26 cellular contexts compared by ENCODE assay signal in the genomic region with DNA sequence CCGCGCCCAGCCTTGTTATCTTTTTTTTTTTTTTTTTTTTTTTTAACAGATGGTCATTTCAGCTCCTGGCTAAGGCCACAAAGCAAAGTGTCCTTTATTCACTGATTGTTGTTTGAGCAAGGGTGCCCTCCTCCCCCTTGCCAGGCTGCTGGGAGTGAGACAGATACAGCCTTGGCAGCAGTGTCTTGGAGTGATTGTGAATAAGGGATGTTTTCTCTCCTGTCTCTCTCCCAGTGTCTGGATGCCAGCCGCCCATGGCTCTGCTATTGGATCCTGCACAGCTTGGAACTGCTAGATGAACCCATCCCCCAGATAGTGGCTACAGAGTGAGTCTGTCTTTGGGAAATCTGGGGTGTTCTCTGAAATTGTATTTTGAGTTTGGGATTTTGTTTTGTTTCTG.
DNase-seq lines count a peak whose midpoint lies in the region; ATAC-seq and TF ChIP-seq lines count a peak whose summit lies in the region.
"Had no signal": no experiment of that assay in that cellular context is flagged by ENCODE, and none has a peak within 500 bp of the region (broad histone marks: within the 10 kb centered on the region; RNA-seq: fewer than 3 reads in every experiment).

No MANE protein-coding gene starts in this region.

- intact Hi-C loops in posterior cingulate gyrus (cut with DNase I): no loop called here
- intact Hi-C loops in tibial artery (cut with DNase I; ENCODE audit: low total_unique reads): no loop called here

- H3K36me3 ChIP-seq in tibial artery: peaks cover 17 to 59% (median 18%) of the 10 kb centered on the region in 3 donors
- H3K36me3 ChIP-seq: breast epithelium had no signal

- no peaks in the 10 kb centered on the region for H3K9me3 ChIP-seq in tibial artery
- H3K9me3 ChIP-seq: BLaER1 treated with 17β-estradiol and CSF1 and Interleukin-3, amounts not matched to agents 10 nM and 100 nM; breast epithelium; sigmoid colon had no signal

- no peaks in the 10 kb centered on the region for H3K27me3 ChIP-seq in tibial artery
- H3K27me3 ChIP-seq: BLaER1 treated with 17β-estradiol and CSF1 and Interleukin-3, amounts not matched to agents 10 nM and 100 nM; breast epithelium; sigmoid colon had no signal

- no peak overlapping the region for H3K4me3 ChIP-seq in tibial artery
- H3K4me3 ChIP-seq: BLaER1 treated with 17β-estradiol and CSF1 and Interleukin-3, amounts not matched to agents 10 nM and 100 nM; breast epithelium; coronary artery; sigmoid colon had no signal

- peaks cover 0 to 11% (median 0%) of the 10 kb centered on the region in 4 donors for H3K4me1 ChIP-seq in tibial artery
- H3K4me1 ChIP-seq: breast epithelium had no signal

- no peak for ATAC-seq in HG02870 (IDR thresholded peaks at IDR 0.05; ENCODE audit: unreplicated experiment)
- ATAC-seq: effector memory CD8-positive, alpha-beta T cell; Panc1 had no signal

- peak; percentile 12 for DNase-seq in NCI-H69 (lab: John Stamatoyannopoulos, UW)
- peak; percentile 97 for DNase-seq in cerebellar cortex (ENCODE audit: low spot score)
- peak; percentile 67 for DNase-seq in inferior parietal cortex (ENCODE audit: extremely low spot score)
- DNase-seq in posterior cingulate gyrus: peak; percentile 23 to 94 (median 56)
- DNase-seq in tibial artery: no peak
- DNase-seq in DMS153 treated with DMSO at 0.1 percent for 48 hours (lab: John Stamatoyannopoulos, UW; ENCODE audit: unreplicated experiment): no peak
- no peak for DNase-seq in D341Med (ENCODE audit: low spot score)
- DNase-seq: activated CD4-positive, alpha-beta memory T cell treated with anti-CD3 and anti-CD28 coated beads, Interleukin-2, amount 10 ng/mL, durations not matched to agents 7 days and 5 days; activated CD4-positive, alpha-beta T cell treated with anti-CD3 and anti-CD28 coated beads for 1 hour; activated CD8-positive, alpha-beta memory T cell treated with anti-CD3 and anti-CD28 coated beads, Interleukin-2, amount 50 U/mL, for 4 hours; activated naive CD4-positive, alpha-beta T cell treated with anti-CD3 and anti-CD28 coated beads for 36 hours; amniotic stem cell; COR-L47; effector memory CD8-positive, alpha-beta T cell; H9; NCI-H1417; NCI-H2029 treated with DMSO at 0.1 percent for 48 hours; NCI-H524 treated with DMSO at 0.1 percent for 48 hours; Right ventricle myocardium superior; sigmoid colon; stimulated activated CD4-positive, alpha-beta T cell treated with anti-CD3 and anti-CD28 coated beads, Interleukin-4, amount 100 ng/mL, for 1 hour had no signal

- TF ChIP-seq CTCF in tibial artery (IDR thresholded peaks at IDR 0.05): no peak

- H3K27ac ChIP-seq in tibial artery: no peak overlapping the region
- H3K27ac ChIP-seq: breast epithelium, coronary artery, sigmoid colon had no signal

Comparison
In these comparisons a context has a peak if more than half of its experiments do, and no peak if none do; other contexts are left out.
1. DNase-seq: peak in NCI-H69 (single experiment), cerebellar cortex (single experiment), inferior parietal cortex (single experiment) and posterior cingulate gyrus (10 of 10); none in tibial artery (0 of 2), DMS153 treated with DMSO at 0.1 percent for 48 hours (single experiment) and D341Med (single experiment).